24 cellular contexts compared by ENCODE assay signal in genomic region chr11:112941096-112941495, GRCh38. TPM values are rescaled to one million over a fixed set of nuclear protein-coding genes. Genes with fewer than 3 reads are reported as not detected.
"Had no signal": no experiment of that assay in that cellular context is flagged by ENCODE, and none has a peak within 500 bp of the region (broad histone marks: within the 10 kb centered on the region; RNA-seq: fewer than 3 reads in every experiment).

No MANE protein-coding gene starts in this region.

- H3K27ac ChIP-seq: adrenal gland, SJSA1 had no signal

- H3K36me3 ChIP-seq: adrenal gland, SJSA1 had no signal

- ATAC-seq: activated CD4-positive, CD25-positive, alpha-beta regulatory T cell treated with anti-CD3 and anti-CD28 coated beads, Interleukin-2, amount 50 U/mL, for 24 hours; activated CD8-positive, alpha-beta T cell treated with anti-CD3 and anti-CD28 coated beads, Interleukin-2, amount 10 ng/mL, durations not matched to agents 7 days and 5 days; K562; PC-3; SK-N-SH treated with all-trans-retinoic acid at 6 μM for 48 hours had no signal

- H3K9me3 ChIP-seq: adrenal gland, SJSA1 had no signal

- H3K27me3 ChIP-seq: adrenal gland, SJSA1 had no signal

- H3K4me1 ChIP-seq: adrenal gland, SJSA1 had no signal

- H3K4me3 ChIP-seq: adrenal gland, K562, SJSA1 had no signal

- DNase-seq: activated CD4-positive, alpha-beta T cell treated with anti-CD3 and anti-CD28 coated beads for 4 hours; activated CD8-positive, alpha-beta memory T cell treated with anti-CD3 and anti-CD28 coated beads, Interleukin-2, amount 50 U/mL, for 48 hours; activated CD8-positive, alpha-beta T cell treated with anti-CD3 and anti-CD28 coated beads, Interleukin-2, amount 10 ng/mL, durations not matched to agents 7 days and 5 days; activated naive CD4-positive, alpha-beta T cell treated with anti-CD3 and anti-CD28 coated beads, Interleukin-2, amount 50 U/mL, for 16 hours; activated naive CD8-positive, alpha-beta T cell treated with anti-CD3 and anti-CD28 coated beads, Interleukin-2, amount 10 ng/mL, durations not matched to agents 7 days and 5 days; activated T-cell treated with anti-CD3 and anti-CD28 coated beads, Interleukin-2, amount 50 U/mL, for 1 hour; adrenal gland; anterior cingulate cortex; Karpas-422; MM.1S; NCI-H187 treated with DMSO at 0.1 percent for 48 hours; NCI-H2081 treated with DMSO at 0.1 percent for 48 hours; NCI-H2171 treated with DMSO at 0.1 percent for 48 hours; NCI-H226; NCI-H510A treated with DMSO at 0.1 percent for 48 hours; NCI-H69; NK-92 treated with Interleukin-12 subunit alpha and Interleukin-12 subunit beta, amount 100 ng/mL, for 24 hours; PC-3; SHP77; SW 1271 had no signal

RNA-seq across cellular contexts. Expression of gene NCAM1, which starts 20.1 kb away (rescaled TPM):
- total RNA-seq: PC-3 had no signal
